In genomic region chr6:104526383-104526782, GRCh38 we compare ENCODE assay signal across 1 cellular context.
TF ChIP-seq lines count a peak whose summit lies in the region.

No MANE protein-coding gene starts in this region.

TF ChIP-seq in HepG2, 621 proteins besides CTCF, POLR2A, EP300 and RAD21 (continued from another document):
- TF ChIP-seq ARID5B (CRISPR knock-in tag; IDR thresholded peaks at IDR 0.05) (0 out of 2 replicates have a peak, but pooled peaks have one; percentile 22), SP4 (CRISPR knock-in tag; IDR thresholded peaks at IDR 0.05) (no peak), NCOA1 (CRISPR knock-in tag; IDR thresholded peaks at IDR 0.05) (no peak), HOXA7 (CRISPR knock-in tag; IDR thresholded peaks at IDR 0.05) (no peak), ZFP62 (CRISPR knock-in tag; IDR thresholded peaks at IDR 0.05) (no peak), FOSL2 (CRISPR knock-in tag; IDR thresholded peaks at IDR 0.05) (peak; percentile 50; the same call in 1 of the 2 replicates), ZNF75D (CRISPR knock-in tag; IDR thresholded peaks at IDR 0.05; ENCODE audit: borderline replicate concordance) (no peak), PHB2 (IDR thresholded peaks at IDR 0.05; ENCODE audit: partially characterized antibody) (no peak), RNF2 (conservative IDR thresholded peaks at IDR 0.05; ENCODE audit: low read depth) (no peak), AKAP8 (CRISPR knock-in tag; IDR thresholded peaks at IDR 0.05) (no peak), ZFP36 (IDR thresholded peaks at IDR 0.05; ENCODE audit: borderline replicate concordance, low read depth, low read length, partially characterized antibody) (no peak), DRAP1 (CRISPR knock-in tag; IDR thresholded peaks at IDR 0.05) (no peak), KLF16 (CRISPR knock-in tag; IDR thresholded peaks at IDR 0.05) (no peak)
